ENCODE assay signal across 11 cellular contexts in the genomic region with DNA sequence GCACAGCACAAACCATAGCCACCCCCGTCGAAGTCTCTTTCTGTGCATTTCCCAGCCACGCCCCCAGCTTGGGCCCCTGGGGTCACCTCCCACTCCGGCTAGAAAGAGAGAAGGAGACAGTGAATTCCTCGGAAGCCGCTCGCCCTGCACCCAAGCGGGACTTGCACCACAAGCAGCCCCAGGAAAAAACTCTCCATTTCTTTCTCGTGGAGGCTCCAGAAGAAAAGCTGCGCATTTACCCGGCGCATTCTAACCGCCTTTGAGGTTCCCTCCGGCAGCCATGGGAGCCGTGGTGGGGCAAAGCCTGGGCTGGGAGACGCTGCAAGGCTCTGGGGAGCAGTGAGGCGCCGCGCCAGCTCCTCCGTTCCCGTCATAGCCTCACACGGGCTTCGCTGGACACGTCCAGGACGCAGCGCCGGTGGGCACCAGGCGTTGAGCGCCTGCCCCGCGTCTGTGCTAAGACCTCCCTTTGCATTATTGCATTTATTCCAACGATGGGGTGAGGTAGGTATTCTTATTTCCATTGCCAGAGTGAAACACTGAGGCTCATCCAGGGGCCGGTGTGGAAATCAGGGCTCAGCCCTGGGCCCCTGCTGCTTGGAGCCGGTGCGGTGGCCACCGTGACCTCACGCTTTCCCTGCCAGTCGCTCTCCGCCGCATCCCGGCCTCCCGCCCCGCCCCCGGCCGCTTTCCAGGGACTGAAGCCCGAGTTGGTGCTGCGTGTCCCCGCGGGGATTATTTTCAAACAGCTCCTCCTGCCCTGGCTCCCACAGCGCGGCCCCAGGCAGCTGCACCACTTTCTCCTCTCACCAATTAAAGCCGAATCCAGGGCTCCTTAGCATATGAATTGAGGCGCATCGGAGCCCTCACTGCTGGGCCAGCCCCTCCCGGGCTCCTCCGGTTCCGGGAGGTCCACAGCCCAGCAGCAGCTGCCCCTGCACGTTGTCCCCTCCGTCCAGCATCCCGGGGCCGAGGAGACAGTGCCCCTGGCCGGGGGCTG.
DNase-seq lines count a peak whose midpoint lies in the region; TF ChIP-seq lines count a peak whose summit lies in the region.
"Had no signal": no experiment of that assay in that cellular context is flagged by ENCODE, and none has a peak within 500 bp of the region (broad histone marks: within the 10 kb centered on the region; RNA-seq: fewer than 3 reads in every experiment).

No MANE protein-coding gene starts in this region.

- BruUV-seq in A673 (replicated peaks; lab: Mats Ljungman, UMichigan) = no TSS peak

- peaks cover 51% of the 10 kb centered on the region for H3K4me1 Mint-ChIP-seq in glutamatergic neuron (ENCODE audit: low read depth, unreplicated experiment)
- H3K4me1 Mint-ChIP-seq: B cell had no signal

- peaks cover 10% of the 10 kb centered on the region for H3K27me3 Mint-ChIP-seq in glutamatergic neuron (ENCODE audit: unreplicated experiment)

- peaks cover 14% of the 10 kb centered on the region for H3K9me3 Mint-ChIP-seq in glutamatergic neuron (ENCODE audit: unreplicated experiment)

- TF ChIP-seq CTCF in A673 (conservative IDR thresholded peaks at IDR 0.05; ENCODE audit: low read depth, low read length) = no peak
- TF ChIP-seq CTCF in glutamatergic neuron (IDR thresholded peaks at IDR 0.05; ENCODE audit: partially characterized antibody, unreplicated experiment) = no peak
- TF ChIP-seq CTCF in GM10248 (IDR thresholded peaks at IDR 0.05; ENCODE audit: control extremely low read depth, extremely low read depth, low read depth, missing control alignments) = no peak

- H3K9me3 ChIP-seq in A673 (ENCODE audit: low read depth, low read length, poor library complexity, severe bottlenecking) = no peaks in the 10 kb centered on the region
- no peaks in the 10 kb centered on the region for H3K9me3 ChIP-seq in muscle layer of colon (ENCODE audit: low read length)
- H3K9me3 ChIP-seq: SJSA1 had no signal

- POLR2A ChIA-PET in A673 (lab: Charles Lee; ENCODE audit: low non-redundant PET) (no interaction called here), GM10248 (lab: Yijun Ruan, JAX) (no interaction called here)

- DNase-seq in A673 (ENCODE audit: low spot score) (peak; percentile 64), NCI-H524 (lab: John Stamatoyannopoulos, UW) (peak; percentile 38 to 62), glutamatergic neuron (peak; percentile 89), GM10248 (ENCODE audit: extremely low spot score) (no peak), NK-92 (lab: John Stamatoyannopoulos, UW; ENCODE audit: unreplicated experiment) (no peak), NCI-H187 treated with DMSO at 0.1 percent for 48 hours (lab: John Stamatoyannopoulos, UW) (no peak)
- DNase-seq in activated T-cell treated with anti-CD3 and anti-CD28 coated beads, Interleukin-2, amount 50 U/mL, for 48 hours = no peak

- H3K4me3 Mint-ChIP-seq in glutamatergic neuron (ENCODE audit: unreplicated experiment) = peak overlapping the region; percentile 90
- H3K4me3 Mint-ChIP-seq: B cell had no signal

- H3K36me3 ChIP-seq in A673 (ENCODE audit: insufficient read depth, low read length, poor library complexity, severe bottlenecking) (no peaks in the 10 kb centered on the region), muscle layer of colon (ENCODE audit: insufficient read depth, low read length) (no peaks in the 10 kb centered on the region)
- H3K36me3 ChIP-seq: SJSA1 had no signal

- intact Hi-C loops in A673 (cut with micrococcal nuclease; ENCODE audit: unreplicated experiment) = loop anchor here (2.0 kb wide), 1 partner anchor 18 kb away; no protein-coding TSS in a partner anchor

- H3K4me1 ChIP-seq in A673 (ENCODE audit: insufficient read depth, low read length, poor library complexity, severe bottlenecking) = peaks cover 17% of the 10 kb centered on the region
- peaks cover 11% of the 10 kb centered on the region for H3K4me1 ChIP-seq in muscle layer of colon (ENCODE audit: insufficient read depth, low read length)

- H3K36me3 Mint-ChIP-seq in glutamatergic neuron (ENCODE audit: unreplicated experiment) = no peaks in the 10 kb centered on the region

- peak overlapping the region; percentile 54 for H3K4me3 ChIP-seq in A673 (ENCODE audit: low read depth, low read length, poor library complexity, severe bottlenecking)
- H3K4me3 ChIP-seq in muscle layer of colon (ENCODE audit: low read depth in 1 of 2, low read length in 2 of 2) = peak overlapping the region; percentile 5 to 38
- H3K4me3 ChIP-seq: lung, SJSA1 had no signal

- H3K9ac ChIP-seq in muscle layer of colon (ENCODE audit: low read length) = no peak overlapping the region

- CTCF ChIA-PET in A673 (lab: Charles Lee) = no interaction called here
- CTCF ChIA-PET in GM10248 (lab: Yijun Ruan, JAX) = interaction anchor here (1.5 kb wide), 1 partner anchor 12 kb away, joined by 5 read pairs; no protein-coding TSS in a partner anchor

- H3K27ac ChIP-seq in A673 (ENCODE audit: low read depth, low read length, poor library complexity, severe bottlenecking) = no peak overlapping the region
- no peak overlapping the region for H3K27ac ChIP-seq in muscle layer of colon (ENCODE audit: low read depth, low read length)
- H3K27ac ChIP-seq: SJSA1 had no signal

- H3K27me3 ChIP-seq in A673 (replicated peaks; ENCODE audit: insufficient read depth, low read depth, low read length, poor library complexity) = no peaks in the 10 kb centered on the region
- H3K27me3 ChIP-seq in muscle layer of colon (ENCODE audit: control insufficient read depth in 1 of 2, insufficient read depth in 2 of 2, low read length in 2 of 2) = peaks cover 0 to 27% of the 10 kb centered on the region in 2 donors
- H3K27me3 ChIP-seq: SJSA1 had no signal

- H3K27ac Mint-ChIP-seq in glutamatergic neuron (ENCODE audit: unreplicated experiment) = peak overlapping the region; percentile 100
- H3K27ac Mint-ChIP-seq: B cell had no signal

Comparison
In these comparisons a context has a peak if more than half of its experiments do, and no peak if none do; other contexts are left out.
1. DNase-seq: peak in A673 (single experiment), NCI-H524 (2 of 2) and glutamatergic neuron (single experiment); none in GM10248 (single experiment), NK-92 (single experiment), NCI-H187 treated with DMSO at 0.1 percent for 48 hours (single experiment) and activated T-cell treated with anti-CD3 and anti-CD28 coated beads, Interleukin-2, amount 50 U/mL, for 48 hours (0 of 2).